In genomic region chr16:22141746-22142145, GRCh38 we compare ENCODE assay signal across 10 cellular contexts. TPM values are rescaled to one million over a fixed set of nuclear protein-coding genes. Genes with fewer than 3 reads are reported as not detected.
DNase-seq lines count a peak whose midpoint lies in the region; ATAC-seq, FAIRE-seq and TF ChIP-seq lines count a peak whose summit lies in the region.
"Had no signal": no experiment of that assay in that cellular context is flagged by ENCODE, and none has a peak within 500 bp of the region (broad histone marks: within the 10 kb centered on the region; RNA-seq: fewer than 3 reads in every experiment).

No MANE protein-coding gene starts in this region.

- CTCF ChIA-PET in Caco-2 (lab: Charles Lee), result interaction anchor here (1.4 to 3.4 kb wide), 2 partner anchors 43 to 47 kb away, joined by 8 to 17 read pairs; no protein-coding TSS in a partner anchor

- H3K27ac Mint-ChIP-seq in Caco-2 (ENCODE audit: unreplicated experiment), result no peak overlapping the region
- H3K27ac Mint-ChIP-seq in activated T-helper 17 cell treated with anti-CD3 and anti-CD28 coated beads, Interleukin-2, amount 50 U/mL, for 72 hours, result no peak overlapping the region

- DNase-seq in Caco-2 (peak in 1 of 2 experiments; percentile 6), HK-2 (ENCODE audit: unreplicated experiment) (peak; percentile 1), kidney glomerular epithelial cell (lab: John Stamatoyannopoulos, UW) (peak; percentile 1), nucleus accumbens (lab: John Stamatoyannopoulos, UW) (no peak), head of caudate nucleus (no peak), kidney (no peak)
- DNase-seq: activated T-cell treated with anti-CD3 and anti-CD28 coated beads for 4 hours had no signal

- no peak overlapping the region for H3K4me3 ChIP-seq in Caco-2 (ENCODE audit: low read depth, low read length)
- no peak overlapping the region for H3K4me3 ChIP-seq in kidney (ENCODE audit: low read length in 2 of 2)

- FAIRE-seq in kidney (lab: Jason Lieb, UNC), result no peak

- POLR2A ChIA-PET in Caco-2 (lab: Charles Lee), result no interaction called here

- no peaks in the 10 kb centered on the region for H3K4me1 ChIP-seq in Caco-2
- H3K4me1 ChIP-seq in kidney (ENCODE audit: control insufficient read depth in 1 of 2, insufficient read depth in 1 of 2, low read depth in 1 of 2, low read length in 2 of 2), result no peaks in the 10 kb centered on the region

- no peak for ATAC-seq in activated T-helper 17 cell treated with anti-CD3 and anti-CD28 coated beads, Interleukin-2, amount 50 U/mL, for 72 hours (replicated peaks)

- no peak overlapping the region for H3K9ac ChIP-seq in kidney (ENCODE audit: low read length in 2 of 2)

- no peaks in the 10 kb centered on the region for H3K36me3 Mint-ChIP-seq in Caco-2 (ENCODE audit: insufficient read depth, unreplicated experiment)
- H3K36me3 Mint-ChIP-seq in activated T-helper 17 cell treated with anti-CD3 and anti-CD28 coated beads, Interleukin-2, amount 50 U/mL, for 72 hours (ENCODE audit: low read depth), result no peaks in the 10 kb centered on the region

- no peaks in the 10 kb centered on the region for H3K9me3 Mint-ChIP-seq in Caco-2 (ENCODE audit: unreplicated experiment)
- H3K9me3 Mint-ChIP-seq in activated T-helper 17 cell treated with anti-CD3 and anti-CD28 coated beads, Interleukin-2, amount 50 U/mL, for 72 hours, result no peaks in the 10 kb centered on the region

- no peak overlapping the region for H3K27ac ChIP-seq in VCaP
- no peak overlapping the region for H3K27ac ChIP-seq in kidney (ENCODE audit: low read depth in 2 of 2, low read length in 2 of 2)
- H3K27ac ChIP-seq: epithelial cell of prostate had no signal

- H3K27me3 ChIP-seq in Caco-2 (replicated peaks; ENCODE audit: control insufficient read depth, insufficient read depth, low read length), result no peaks in the 10 kb centered on the region; the same call in 1 of the 2 replicates

- H3K36me3 ChIP-seq in Caco-2 (ENCODE audit: control insufficient read depth, insufficient read depth, low read length) (no peaks in the 10 kb centered on the region), kidney (ENCODE audit: control insufficient read depth in 1 of 2, insufficient read depth in 2 of 2, low read length in 2 of 2) (no peaks in the 10 kb centered on the region)

- no peak overlapping the region for H3K4me3 Mint-ChIP-seq in Caco-2 (ENCODE audit: unreplicated experiment)
- no peak overlapping the region for H3K4me3 Mint-ChIP-seq in activated T-helper 17 cell treated with anti-CD3 and anti-CD28 coated beads, Interleukin-2, amount 50 U/mL, for 72 hours

- H3K27me3 Mint-ChIP-seq in Caco-2 (ENCODE audit: insufficient read depth, unreplicated experiment), result peaks cover 2% of the 10 kb centered on the region
- peaks cover 4% of the 10 kb centered on the region for H3K27me3 Mint-ChIP-seq in activated T-helper 17 cell treated with anti-CD3 and anti-CD28 coated beads, Interleukin-2, amount 50 U/mL, for 72 hours

- no TSS peak for BruUV-seq in Caco-2 (replicated peaks; lab: Mats Ljungman, UMichigan)

- intact Hi-C loops in Caco-2 (cut with micrococcal nuclease; ENCODE audit: unreplicated experiment) (loop anchor here (5.0 kb wide), 1 partner anchor 46 kb away; no protein-coding TSS in a partner anchor), head of caudate nucleus (cut with DNase I) (no loop called here), kidney (cut with DNase I) (no loop called here)

- no peaks in the 10 kb centered on the region for H3K9me3 ChIP-seq in Caco-2
- no peaks in the 10 kb centered on the region for H3K9me3 ChIP-seq in kidney (ENCODE audit: control insufficient read depth in 1 of 2, low read length in 2 of 2)

- no peaks in the 10 kb centered on the region for H3K4me1 Mint-ChIP-seq in Caco-2 (ENCODE audit: low read depth, unreplicated experiment)
- no peaks in the 10 kb centered on the region for H3K4me1 Mint-ChIP-seq in activated T-helper 17 cell treated with anti-CD3 and anti-CD28 coated beads, Interleukin-2, amount 50 U/mL, for 72 hours

- TF ChIP-seq CTCF in Caco-2 (IDR thresholded peaks at IDR 0.05; ENCODE audit: insufficient read depth in 1 of 2, low read depth in 1 of 2, low read length in 1 of 2, severe bottlenecking in 1 of 2, unreplicated experiment in 1 of 2) (peak; percentile 52 to 68), VCaP (conservative IDR thresholded peaks at IDR 0.05) (peak; percentile 37; the same call in 1 of the 2 replicates), kidney (IDR thresholded peaks at IDR 0.05; ENCODE audit: borderline replicate concordance, extremely low read depth, insufficient read depth) (no peak)

RNA-seq across cellular contexts. Expression of gene SDR42E2, which starts 20.6 kb away (rescaled TPM):
- total RNA-seq in Caco-2 (2022), result not detected in 2 replicates
- total RNA-seq in activated T-helper 17 cell treated with anti-CD3 and anti-CD28 coated beads, Interleukin-2, amount 50 U/mL, for 72 hours, result not detected
- total RNA-seq in kidney, result not detected
- polyA plus RNA-seq in kidney (ENCODE audit: insufficient read depth, low read depth, low replicate concordance), result not detected

RNA-seq across cellular contexts. Expression of gene VWA3A, which starts 49.4 kb away (rescaled TPM):
- total RNA-seq in Caco-2 (2022) (not detected in 2 replicates), kidney (0.76 TPM)
- not detected for total RNA-seq in activated T-helper 17 cell treated with anti-CD3 and anti-CD28 coated beads, Interleukin-2, amount 50 U/mL, for 72 hours
- polyA plus RNA-seq in kidney (ENCODE audit: insufficient read depth, low read depth, low replicate concordance), result 0.13 TPM

Comparison
In these comparisons a context has a peak if more than half of its experiments do, and no peak if none do; other contexts are left out.
1. DNase-seq: peak in HK-2 (single experiment) and kidney glomerular epithelial cell (single experiment); none in nucleus accumbens (0 of 56), head of caudate nucleus (0 of 42) and kidney (single experiment).